Comparison of ENCODE assay signal across 14 cellular contexts in the genomic region with DNA sequence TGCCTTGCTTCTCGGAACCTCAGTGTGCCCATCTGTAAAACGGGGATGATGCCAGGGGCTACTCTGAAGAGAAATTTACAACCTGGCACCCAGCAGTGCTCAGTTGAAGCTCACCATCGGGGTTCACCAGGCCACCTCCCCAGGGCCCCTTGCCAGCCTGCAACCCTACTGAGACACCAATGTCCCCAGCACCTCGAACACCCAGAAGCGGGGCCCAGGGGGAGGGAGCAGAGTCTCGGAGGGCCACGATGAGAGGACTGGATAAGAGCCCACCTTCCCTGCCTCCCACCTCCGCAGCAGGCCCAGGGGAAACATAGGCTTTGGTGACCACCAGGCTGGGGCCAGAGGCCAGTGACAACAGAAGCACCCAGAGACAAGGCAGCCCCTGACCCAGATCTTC. TPM values are rescaled to one million over a fixed set of nuclear protein-coding genes. Genes with fewer than 3 reads are reported as not detected.
A peak's percentile ranks its signal among the peaks of the same experiment; 100 is the strongest.
DNase-seq lines count a peak whose midpoint lies in the region; ATAC-seq and TF ChIP-seq lines count a peak whose summit lies in the region.
"Had no signal": no experiment of that assay in that cellular context is flagged by ENCODE, and none has a peak within 500 bp of the region (broad histone marks: within the 10 kb centered on the region; RNA-seq: fewer than 3 reads in every experiment).

No MANE protein-coding gene starts in this region.

- H3K4me1 Mint-ChIP-seq in activated CD4-positive, alpha-beta memory T cell treated with anti-CD3 and anti-CD28 coated beads, Interleukin-2, amount 10 ng/mL, durations not matched to agents 7 days and 5 days, result peaks cover 40% of the 10 kb centered on the region
- H3K4me1 Mint-ChIP-seq in activated CD4-positive, alpha-beta memory T cell treated with anti-CD3 and anti-CD28 coated beads for 36 hours (ENCODE audit: low read depth), result peaks cover 67% of the 10 kb centered on the region
- peaks cover 50 to 83% of the 10 kb centered on the region in 2 donors for H3K4me1 Mint-ChIP-seq in stimulated activated naive B cell treated with anti-CD40 and anti-IgM and Interleukin-4, amounts not matched to agents 10 μg/mL and 1 μg/mL and 100 μg/mL, for 72 hours

- no peak overlapping the region for H2AFZ ChIP-seq in KMS-11 (ENCODE audit: low read depth)

- H3K79me2 ChIP-seq in KMS-11 (ENCODE audit: insufficient read depth, low read depth), result peaks cover 38% of the 10 kb centered on the region; the same call in 1 of the 2 replicates

- no peak overlapping the region for H3K4me3 ChIP-seq in KMS-11 (IDR thresholded peaks at IDR 0.05; ENCODE audit: insufficient read depth, low read depth, low read length)
- no peak overlapping the region for H3K4me3 ChIP-seq in duodenal mucosa (ENCODE audit: low read depth in 1 of 2, low read length in 2 of 2)
- H3K4me3 ChIP-seq: A549, HAP-1, thoracic aorta had no signal

- H3K9me3 Mint-ChIP-seq in activated CD4-positive, alpha-beta memory T cell treated with anti-CD3 and anti-CD28 coated beads, Interleukin-2, amount 10 ng/mL, durations not matched to agents 7 days and 5 days, result no peaks in the 10 kb centered on the region
- H3K9me3 Mint-ChIP-seq in activated CD4-positive, alpha-beta memory T cell treated with anti-CD3 and anti-CD28 coated beads for 36 hours, result no peaks in the 10 kb centered on the region
- H3K9me3 Mint-ChIP-seq in stimulated activated naive B cell treated with anti-CD40 and anti-IgM and Interleukin-4, amounts not matched to agents 10 μg/mL and 1 μg/mL and 100 μg/mL, for 72 hours, result no peaks in the 10 kb centered on the region
- H3K9me3 Mint-ChIP-seq: activated naive CD4-positive, alpha-beta T cell treated with anti-CD3 and anti-CD28 coated beads for 36 hours had no signal

- H3K27me3 ChIP-seq in KMS-11 (ENCODE audit: insufficient read depth, low read depth) (no peaks in the 10 kb centered on the region), duodenal mucosa (ENCODE audit: control insufficient read depth in 1 of 2, insufficient read depth in 2 of 2, low read length in 2 of 2) (no peaks in the 10 kb centered on the region)

- intact Hi-C loops in activated CD4-positive, alpha-beta memory T cell treated with anti-CD3 and anti-CD28 coated beads for 36 hours (cut with micrococcal nuclease), result loop anchor here (1.0 to 5.0 kb wide), 3 partner anchors 63 to 227 kb away; no protein-coding TSS in a partner anchor

- POLR2A ChIA-PET in activated CD4-positive, alpha-beta memory T cell treated with anti-CD3 and anti-CD28 coated beads, Interleukin-2, amount 10 ng/mL, durations not matched to agents 7 days and 5 days (lab: Charles Lee), result interaction anchor here (1.1 to 2.0 kb wide), 2 partner anchors 22 to 26 kb away, joined by 3 to 16 read pairs; partner anchors contain the start of gene NCOR2
- POLR2A ChIA-PET in activated CD4-positive, alpha-beta memory T cell treated with anti-CD3 and anti-CD28 coated beads for 36 hours (lab: Charles Lee), result interaction anchor here (1.6 to 1.9 kb wide), 2 partner anchors 22 to 65 kb away, joined by 5 to 8 read pairs; partner anchors contain the start of gene NCOR2

- CTCF ChIA-PET in activated CD4-positive, alpha-beta memory T cell treated with anti-CD3 and anti-CD28 coated beads, Interleukin-2, amount 10 ng/mL, durations not matched to agents 7 days and 5 days (lab: Charles Lee), result interaction anchor here (1.2 to 1.5 kb wide), 3 partner anchors 50 to 362 kb away, joined by 3 read pairs; no protein-coding TSS in a partner anchor
- CTCF ChIA-PET in activated CD4-positive, alpha-beta memory T cell treated with anti-CD3 and anti-CD28 coated beads for 36 hours (lab: Charles Lee), result interaction anchor here (1.5 to 1.7 kb wide), 3 partner anchors 91 to 227 kb away, joined by 4 to 7 read pairs (median 5); no protein-coding TSS in a partner anchor

- H3K27me3 Mint-ChIP-seq in activated CD4-positive, alpha-beta memory T cell treated with anti-CD3 and anti-CD28 coated beads, Interleukin-2, amount 10 ng/mL, durations not matched to agents 7 days and 5 days, result peaks cover 2% of the 10 kb centered on the region
- no peaks in the 10 kb centered on the region for H3K27me3 Mint-ChIP-seq in activated CD4-positive, alpha-beta memory T cell treated with anti-CD3 and anti-CD28 coated beads for 36 hours
- no peaks in the 10 kb centered on the region for H3K27me3 Mint-ChIP-seq in stimulated activated naive B cell treated with anti-CD40 and anti-IgM and Interleukin-4, amounts not matched to agents 10 μg/mL and 1 μg/mL and 100 μg/mL, for 72 hours

- DNase-seq in activated CD4-positive, alpha-beta memory T cell treated with anti-CD3 and anti-CD28 coated beads, Interleukin-2, amount 10 ng/mL, durations not matched to agents 7 days and 5 days, result no peak
- no peak for DNase-seq in activated CD4-positive, alpha-beta memory T cell treated with anti-CD3 and anti-CD28 coated beads for 36 hours
- DNase-seq in stimulated activated naive B cell treated with anti-CD40 and anti-IgM and Interleukin-4, amounts not matched to agents 10 μg/mL and 1 μg/mL and 100 μg/mL, for 72 hours, result no peak
- no peak for DNase-seq in HT-29 (ENCODE audit: low spot score)
- DNase-seq: DMS 273 treated with DMSO at 0.1 percent for 48 hours, NCI-H2029 had no signal

- no peaks in the 10 kb centered on the region for H3K36me3 Mint-ChIP-seq in activated CD4-positive, alpha-beta memory T cell treated with anti-CD3 and anti-CD28 coated beads, Interleukin-2, amount 10 ng/mL, durations not matched to agents 7 days and 5 days (ENCODE audit: low read depth)
- H3K36me3 Mint-ChIP-seq in activated CD4-positive, alpha-beta memory T cell treated with anti-CD3 and anti-CD28 coated beads for 36 hours, result no peaks in the 10 kb centered on the region
- H3K36me3 Mint-ChIP-seq in stimulated activated naive B cell treated with anti-CD40 and anti-IgM and Interleukin-4, amounts not matched to agents 10 μg/mL and 1 μg/mL and 100 μg/mL, for 72 hours, result peaks cover 7 to 8% of the 10 kb centered on the region in 2 donors

- peak overlapping the region; percentile 24 for H3K4me3 Mint-ChIP-seq in activated CD4-positive, alpha-beta memory T cell treated with anti-CD3 and anti-CD28 coated beads, Interleukin-2, amount 10 ng/mL, durations not matched to agents 7 days and 5 days
- no peak overlapping the region for H3K4me3 Mint-ChIP-seq in activated CD4-positive, alpha-beta memory T cell treated with anti-CD3 and anti-CD28 coated beads for 36 hours
- peak overlapping the region; percentile 73 to 74 for H3K4me3 Mint-ChIP-seq in stimulated activated naive B cell treated with anti-CD40 and anti-IgM and Interleukin-4, amounts not matched to agents 10 μg/mL and 1 μg/mL and 100 μg/mL, for 72 hours
- H3K4me3 Mint-ChIP-seq: activated naive CD4-positive, alpha-beta T cell treated with anti-CD3 and anti-CD28 coated beads for 36 hours had no signal

- H3K36me3 ChIP-seq in KMS-11 (ENCODE audit: insufficient read depth), result no peaks in the 10 kb centered on the region
- H3K36me3 ChIP-seq in duodenal mucosa (ENCODE audit: control insufficient read depth in 1 of 2, insufficient read depth in 2 of 2, low read length in 2 of 2), result no peaks in the 10 kb centered on the region
- H3K36me3 ChIP-seq: HAP-1, thoracic aorta had no signal

- H3K27ac ChIP-seq in KMS-11 (peak overlapping the region; percentile 63), duodenal mucosa (ENCODE audit: low read depth, low read length) (peak overlapping the region; percentile 50)
- H3K27ac ChIP-seq: thoracic aorta had no signal

- H3K9me3 ChIP-seq in duodenal mucosa (ENCODE audit: control insufficient read depth in 1 of 2, low read length in 2 of 2), result no peaks in the 10 kb centered on the region
- H3K9me3 ChIP-seq: A549, HAP-1, thoracic aorta had no signal

- peaks cover 3% of the 10 kb centered on the region; the same call in 1 of the 2 replicates for H4K20me1 ChIP-seq in KMS-11 (ENCODE audit: insufficient read depth)

- no peak overlapping the region for H3K27ac Mint-ChIP-seq in activated CD4-positive, alpha-beta memory T cell treated with anti-CD3 and anti-CD28 coated beads, Interleukin-2, amount 10 ng/mL, durations not matched to agents 7 days and 5 days
- H3K27ac Mint-ChIP-seq in activated CD4-positive, alpha-beta memory T cell treated with anti-CD3 and anti-CD28 coated beads for 36 hours, result no peak overlapping the region
- peak overlapping the region; percentile 43 for H3K27ac Mint-ChIP-seq in stimulated activated naive B cell treated with anti-CD40 and anti-IgM and Interleukin-4, amounts not matched to agents 10 μg/mL and 1 μg/mL and 100 μg/mL, for 72 hours
- H3K27ac Mint-ChIP-seq: activated naive CD4-positive, alpha-beta T cell treated with anti-CD3 and anti-CD28 coated beads for 36 hours had no signal

- H3K4me1 ChIP-seq in KMS-11 (ENCODE audit: low read depth, poor library complexity, severe bottlenecking) (peaks cover 33% of the 10 kb centered on the region), duodenal mucosa (ENCODE audit: control insufficient read depth in 1 of 2, insufficient read depth in 2 of 2, low read length in 2 of 2) (peaks cover 41 to 47% of the 10 kb centered on the region in 2 donors)

- no peak for ATAC-seq in stimulated activated naive B cell treated with anti-CD40 and anti-IgM and Interleukin-4, amounts not matched to agents 10 μg/mL and 1 μg/mL and 100 μg/mL, for 72 hours (replicated peaks)
- ATAC-seq in GM18907 (IDR thresholded peaks at IDR 0.05; ENCODE audit: unreplicated experiment), result no peak
- no peak for ATAC-seq in GM21723 (IDR thresholded peaks at IDR 0.05; ENCODE audit: unreplicated experiment)
- ATAC-seq: A549 had no signal

- peak overlapping the region; percentile 35; the same call in 1 of the 2 replicates for H3K9ac ChIP-seq in KMS-11
- H3K9ac ChIP-seq in duodenal mucosa (ENCODE audit: low read depth in 1 of 2, low read length in 2 of 2), result peak overlapping the region; percentile 38 to 51

- TF ChIP-seq CTCF in KMS-11 (conservative IDR thresholded peaks at IDR 0.05; ENCODE audit: low read depth, low read length), result no peak

- peak overlapping the region; percentile 67; the same call in 1 of the 2 replicates for H3K4me2 ChIP-seq in KMS-11
- H3K4me2 ChIP-seq: A549 had no signal

RNA-seq across cellular contexts. Expression of gene NCOR2, which starts 22.4 kb away (rescaled TPM):
- 10 to 100 TPM; 88.9 to 90.8 TPM for total RNA-seq in activated CD4-positive, alpha-beta memory T cell treated with anti-CD3 and anti-CD28 coated beads, Interleukin-2, amount 10 ng/mL, durations not matched to agents 7 days and 5 days
- 10 to 100 TPM; 86.1 to 86.9 TPM for total RNA-seq in activated CD4-positive, alpha-beta memory T cell treated with anti-CD3 and anti-CD28 coated beads for 36 hours
- total RNA-seq in HT-29 (2014; rRNA removed; shearing (Covaris generic)), result 93.6 and 114 TPM in 2 replicates
